ENCODE assay signal across 27 cellular contexts in the genomic region with DNA sequence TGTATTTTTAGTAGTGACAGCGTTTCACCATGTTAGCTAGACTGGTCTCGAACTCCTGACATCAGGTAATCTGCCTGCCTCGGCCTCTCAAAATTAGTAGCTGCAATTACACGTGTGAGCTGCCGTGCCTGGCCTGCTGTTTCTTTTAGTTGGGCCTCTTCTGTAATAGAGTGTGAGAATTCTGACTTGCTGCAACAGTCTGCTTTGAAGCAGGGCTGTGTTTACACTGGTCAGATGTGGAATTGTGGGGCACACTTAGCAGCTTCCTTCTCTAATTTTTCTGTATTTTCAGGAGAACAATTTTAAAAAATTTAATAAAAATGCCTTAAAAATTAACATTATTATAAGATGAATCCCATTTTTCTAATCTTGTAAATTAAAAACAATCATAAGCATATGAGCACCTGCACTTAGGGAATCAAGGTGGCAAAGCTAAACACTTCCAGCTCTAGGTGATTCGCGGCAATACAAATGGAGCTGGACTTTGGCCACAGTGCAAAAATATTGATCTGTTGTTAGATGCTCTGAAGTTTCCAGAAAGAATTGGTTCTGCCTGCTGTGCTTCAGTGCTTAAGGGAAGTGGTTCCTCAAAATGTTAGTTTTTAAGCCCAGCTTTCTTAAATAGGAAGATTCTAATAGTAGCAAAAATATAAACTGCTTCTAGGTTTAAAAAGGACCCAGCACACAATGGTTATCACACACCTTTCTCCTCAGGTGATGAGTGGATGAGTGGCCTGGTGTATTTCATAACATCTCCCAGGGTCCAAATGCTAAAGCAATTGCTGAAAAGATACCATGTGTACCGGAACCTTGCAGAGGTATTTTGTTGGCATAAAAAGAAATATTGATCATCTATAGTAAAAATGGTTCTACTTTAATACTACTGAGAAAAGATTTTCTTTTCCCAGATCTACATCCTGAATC.
"Had no signal": no experiment of that assay in that cellular context is flagged by ENCODE, and none has a peak within 500 bp of the region (broad histone marks: within the 10 kb centered on the region; RNA-seq: fewer than 3 reads in every experiment).

No MANE protein-coding gene starts in this region.

- H3K27ac ChIP-seq: esophagus muscularis mucosa, foreskin keratinocyte, heart left ventricle, left lung, neutrophil, spleen, vagina had no signal

- H3K9me3 ChIP-seq: esophagus muscularis mucosa, heart left ventricle, left lung, neutrophil, psoas muscle, spleen, vagina had no signal

- DNase-seq: activated CD4-positive, alpha-beta T cell treated with anti-CD3 and anti-CD28 coated beads for 36 hours; activated CD4-positive, CD25-positive, alpha-beta regulatory T cell; activated CD8-positive, alpha-beta memory T cell treated with anti-CD3 and anti-CD28 coated beads, Interleukin-2, amount 10 ng/mL, durations not matched to agents 7 days and 5 days; activated CD8-positive, alpha-beta T cell treated with anti-CD3 and anti-CD28 coated beads, Interleukin-2, amount 10 ng/mL, durations not matched to agents 7 days and 5 days; activated naive CD4-positive, alpha-beta T cell; activated T-cell treated with anti-CD3 and anti-CD28 coated beads for 4 hours; activated T-cell treated with anti-CD3 and anti-CD28 coated beads, Interleukin-2, amount 50 U/mL, for 72 hours; aorta; caudate nucleus; endodermal cell; foreskin keratinocyte; heart left ventricle; hypothalamus; kidney glomerular epithelial cell; left lung; mammary epithelial cell; naive B cell; nephron progenitor cell; psoas muscle; spleen; stimulated activated naive CD4-positive, alpha-beta T cell; T-helper 2 cell; trophoblast cell had no signal

- H3K4me3 ChIP-seq: esophagus muscularis mucosa, heart left ventricle, left lung, psoas muscle, spleen, vagina had no signal

- H3K27me3 ChIP-seq: esophagus muscularis mucosa, foreskin keratinocyte, heart left ventricle, left lung, neutrophil, spleen, vagina had no signal

- ATAC-seq: activated CD4-positive, alpha-beta T cell treated with anti-CD3 and anti-CD28 coated beads for 36 hours; activated CD8-positive, alpha-beta memory T cell treated with anti-CD3 and anti-CD28 coated beads, Interleukin-2, amount 10 ng/mL, durations not matched to agents 7 days and 5 days; activated CD8-positive, alpha-beta T cell treated with anti-CD3 and anti-CD28 coated beads, Interleukin-2, amount 10 ng/mL, durations not matched to agents 7 days and 5 days; activated naive CD4-positive, alpha-beta T cell treated with anti-CD3 and anti-CD28 coated beads, Interleukin-2, amount 50 U/mL, for 72 hours; activated T-cell treated with anti-CD3 and anti-CD28 coated beads, Interleukin-2, amount 50 U/mL, for 72 hours; heart left ventricle; left lung had no signal

- H3K36me3 ChIP-seq: esophagus muscularis mucosa, heart left ventricle, left lung, neutrophil, spleen, vagina had no signal

- H3K4me1 ChIP-seq: foreskin keratinocyte, heart left ventricle, left lung, psoas muscle, spleen, vagina had no signal
